Comparison of ENCODE assay signal across 13 cellular contexts in genomic region chr3:48693826-48694225, GRCh38. TPM values are rescaled to one million over a fixed set of nuclear protein-coding genes. Genes with fewer than 3 reads are reported as not detected.
DNase-seq lines count a peak whose midpoint lies in the region; ATAC-seq, FAIRE-seq and TF ChIP-seq lines count a peak whose summit lies in the region.
"Had no signal": no experiment of that assay in that cellular context is flagged by ENCODE, and none has a peak within 500 bp of the region (broad histone marks: within the 10 kb centered on the region; RNA-seq: fewer than 3 reads in every experiment).

No MANE protein-coding gene starts in this region.

- no peak overlapping the region for H2AK5ac ChIP-seq in H9 (ENCODE audit: insufficient read length, low read length)

- H3K27me3 ChIP-seq in H9 (ENCODE audit: insufficient read depth, low read length) = no peaks in the 10 kb centered on the region
- no peaks in the 10 kb centered on the region for H3K27me3 ChIP-seq in keratinocyte (ENCODE audit: control insufficient read depth, extremely low read depth, insufficient read depth, low read length)
- H3K27me3 ChIP-seq in spleen (replicated peaks in 1 of 7) = no peaks in the 10 kb centered on the region

- H3K79me2 ChIP-seq in H9 (ENCODE audit: insufficient read depth, low read length) (peaks cover 10% of the 10 kb centered on the region; the same call in 1 of the 2 replicates), keratinocyte (ENCODE audit: control insufficient read depth, insufficient read depth, low read length) (peaks cover 61% of the 10 kb centered on the region)

- intact Hi-C loops in MCF 10A (cut with micrococcal nuclease) = loop anchor here (2.0 to 10.0 kb wide), 2 partner anchors 23 to 221 kb away; partner anchors contain the start of genes ARIH2 and IP6K2
- intact Hi-C loops in spleen (cut with DNase I; ENCODE audit: low total_unique reads) = no loop called here

- peaks cover 5% of the 10 kb centered on the region for H3K9me1 ChIP-seq in keratinocyte (ENCODE audit: control insufficient read depth, extremely low read depth, insufficient read depth, low read length)

- H3K4me1 ChIP-seq in H9 (ENCODE audit: insufficient read depth, low read length) = no peaks in the 10 kb centered on the region; the same call in 1 of the 2 replicates
- peaks cover 22% of the 10 kb centered on the region for H3K4me1 ChIP-seq in keratinocyte (ENCODE audit: control insufficient read depth, extremely low read depth, insufficient read depth, low read length)
- H3K4me1 ChIP-seq in spleen = peaks cover 0 to 47% (median 13%) of the 10 kb centered on the region in 6 donors

- H3K27ac Mint-ChIP-seq in H9 = peak overlapping the region in 2 of 3 experiments; percentile 62 to 63; a peak in 1 of 7 replicates
- peak overlapping the region; percentile 89 for H3K27ac Mint-ChIP-seq in MCF 10A (ENCODE audit: low read depth, unreplicated experiment)

- H3K27ac ChIP-seq in H9 (ENCODE audit: insufficient read length, low read depth, low read length) (no peak overlapping the region), keratinocyte (ENCODE audit: control insufficient read depth, insufficient read depth, low read length) (peak overlapping the region; percentile 86), spleen (peak overlapping the region in 7 of 8 donors; percentile 15 to 74 (median 70))

- WGBS in H9 (ENCODE audit: extremely low coverage, insufficient read length, low lambda C conversion rate) = no CpG with 5 or more reads among the region's 8 CpGs
- 88 to 95% (median 90%) methylated on average over 8 of the region's 8 CpGs for WGBS in spleen, 5 donors

- peaks cover 9% of the 10 kb centered on the region for H3K79me1 ChIP-seq in H9 (ENCODE audit: insufficient read depth, low read depth, low read length, poor library complexity, severe bottlenecking)

- H3K4me2 ChIP-seq in H9 (ENCODE audit: insufficient read depth, insufficient read length, low read length) = no peak overlapping the region
- peak overlapping the region; percentile 68 for H3K4me2 ChIP-seq in keratinocyte (ENCODE audit: control insufficient read depth, extremely low read depth, insufficient read depth, low read depth, low read length)

- no peak for DNase-seq in H9
- no peak for DNase-seq in MCF 10A (ENCODE audit: unreplicated experiment)
- no peak for DNase-seq in keratinocyte (ENCODE audit: low read depth, low spot score)
- peak; percentile 23 for DNase-seq in spleen
- DNase-seq in NCI-H82 (lab: John Stamatoyannopoulos, UW) = no peak
- DNase-seq: KBM-7; midbrain; NCI-H2081 treated with DMSO at 0.1 percent for 48 hours; stimulated activated CD4-positive, alpha-beta T cell treated with anti-CD3 and anti-CD28 coated beads, Interleukin-12 subunit alpha, Interleukin-12 subunit beta, amount 100 ng/mL, for 4 hours had no signal

- POLR2A ChIA-PET in MCF 10A (lab: Yijun Ruan, JAX) = interaction anchor here (0.7 to 8.8 kb wide), 9 partner anchors 15 to 225 kb away, joined by 3 to 114 read pairs (median 4); partner anchors contain the start of genes ARIH2, CELSR3, IP6K2 and SLC25A20

- no peak overlapping the region for H4K5ac ChIP-seq in H9 (ENCODE audit: insufficient read length, low read depth, low read length)

- H3K4me3 Mint-ChIP-seq in H9 (no peak overlapping the region; a peak in 1 of 5 replicates), MCF 10A (ENCODE audit: unreplicated experiment) (peak overlapping the region; percentile 85)

- no peak for FAIRE-seq in keratinocyte (lab: Jason Lieb, UNC)
- FAIRE-seq: colon had no signal

- H2BK15ac ChIP-seq in H9 (ENCODE audit: low read depth, low read length) = no peak overlapping the region

- H2BK12ac ChIP-seq in H9 (ENCODE audit: insufficient read length, low read depth, low read length) = no peak overlapping the region

- H4K20me1 ChIP-seq in H9 (ENCODE audit: control insufficient read depth, insufficient read depth, insufficient read length) (peaks cover 2% of the 10 kb centered on the region), keratinocyte (ENCODE audit: control insufficient read depth, extremely low read depth, insufficient read depth, low read length) (peaks cover 27% of the 10 kb centered on the region)

- H2BK120ac ChIP-seq in H9 (ENCODE audit: low read depth, low read length, poor library complexity, severe bottlenecking) = no peak overlapping the region

- H3T11ph ChIP-seq in H9 (ENCODE audit: low read length) = no peak overlapping the region

- CTCF ChIA-PET in MCF 10A (lab: Yijun Ruan, JAX) = interaction anchor here (0.6 to 2.4 kb wide), 4 partner anchors 10 to 257 kb away, joined by 3 to 17 read pairs (median 4); no protein-coding TSS in a partner anchor

- TF ChIP-seq POLR2A in spleen (IDR thresholded peaks at IDR 0.05) = no peak

- no peak overlapping the region for H3K9ac ChIP-seq in H9 (ENCODE audit: extremely low read depth, insufficient read length, low read length)
- peak overlapping the region; percentile 67 for H3K9ac ChIP-seq in keratinocyte (ENCODE audit: control insufficient read depth, extremely low read depth, insufficient read depth, low read length)

- H3K14ac ChIP-seq in H9 (ENCODE audit: insufficient read depth, low read length) = no peak overlapping the region

- no peak overlapping the region for H3K18ac ChIP-seq in H9 (ENCODE audit: insufficient read length, low read depth, low read length)

- BruUV-seq in MCF 10A (replicated peaks; lab: Mats Ljungman, UMichigan) = no TSS peak

- peaks cover 53 to 80% (median 66%) of the 10 kb centered on the region in 3 experiments for H3K36me3 Mint-ChIP-seq in H9 (ENCODE audit: insufficient read depth in 1 of 3, low read depth in 3 of 3)
- peaks cover 93% of the 10 kb centered on the region for H3K36me3 Mint-ChIP-seq in MCF 10A (ENCODE audit: insufficient read depth, unreplicated experiment)

- peaks cover 48 to 52% of the 10 kb centered on the region in 2 experiments for H3K36me3 ChIP-seq in keratinocyte (ENCODE audit: control insufficient read depth in 2 of 2, extremely low read depth in 1 of 2, insufficient read depth in 2 of 2, low read length in 2 of 2)
- H3K36me3 ChIP-seq in spleen = peaks cover 0 to 92% (median 71%) of the 10 kb centered on the region in 6 donors

- H3K23ac ChIP-seq in H9 (ENCODE audit: insufficient read length, low read depth, low read length) = no peak overlapping the region

- no peak overlapping the region for H2BK5ac ChIP-seq in H9 (ENCODE audit: insufficient read length, low read length)

- H3K4me1 Mint-ChIP-seq in H9 = peaks cover 20 to 25% of the 10 kb centered on the region in 2 experiments
- H3K4me1 Mint-ChIP-seq in MCF 10A (ENCODE audit: insufficient read depth, unreplicated experiment) = peaks cover 27% of the 10 kb centered on the region

- H3K9me3 Mint-ChIP-seq in H9 (no peaks in the 10 kb centered on the region), MCF 10A (ENCODE audit: unreplicated experiment) (no peaks in the 10 kb centered on the region)

- H3K27me3 Mint-ChIP-seq in H9 (ENCODE audit: low read depth) = no peaks in the 10 kb centered on the region
- H3K27me3 Mint-ChIP-seq in MCF 10A (ENCODE audit: insufficient read depth, unreplicated experiment) = no peaks in the 10 kb centered on the region

- dilution Hi-C loops in keratinocyte (cut with MboI; ENCODE audit: extremely low pct_ligation_motif_present, low sequenced_read_pairs) = no loop called here

- TF ChIP-seq CTCF in H9 (conservative IDR thresholded peaks at IDR 0.05) (no peak), MCF 10A (IDR thresholded peaks at IDR 0.05; ENCODE audit: unreplicated experiment) (no peak), keratinocyte (optimal IDR thresholded peaks at IDR 0.05 in 1 of 3, IDR thresholded peaks at IDR 0.05 in 1 of 3, conservative IDR thresholded peaks at IDR 0.05 in 1 of 3; ENCODE audit: extremely low read depth in 1 of 3, insufficient read depth in 2 of 3, low read length in 3 of 3) (no peak), spleen (IDR thresholded peaks at IDR 0.05 in 8 of 11, conservative IDR thresholded peaks at IDR 0.05 in 3 of 11) (no peak)

- H4K91ac ChIP-seq in H9 (ENCODE audit: insufficient read length, low read depth, low read length) = no peak overlapping the region

- H3K4me3 ChIP-seq in keratinocyte (ENCODE audit: control insufficient read depth in 2 of 3, extremely low read depth in 1 of 3, insufficient read depth in 2 of 3, low read depth in 1 of 3, low read length in 3 of 3) (no peak overlapping the region), spleen (peak overlapping the region in 3 of 8 donors; percentile 12 to 56 (median 24))

- H3K9me3 ChIP-seq in H9 (ENCODE audit: control insufficient read depth, low read depth, low read length) = no peaks in the 10 kb centered on the region
- no peaks in the 10 kb centered on the region for H3K9me3 ChIP-seq in keratinocyte (ENCODE audit: control insufficient read depth, low read depth, low read length)
- no peaks in the 10 kb centered on the region for H3K9me3 ChIP-seq in spleen

- no peak overlapping the region for H3K56ac ChIP-seq in H9 (ENCODE audit: insufficient read length, low read depth, low read length)

- H2AFZ ChIP-seq in H9 (ENCODE audit: low read length) = no peak overlapping the region
- H2AFZ ChIP-seq in keratinocyte (ENCODE audit: control insufficient read depth, low read length) = no peak overlapping the region

- no peaks in the 10 kb centered on the region for H3K23me2 ChIP-seq in H9 (ENCODE audit: insufficient read length, low read depth, low read length, poor library complexity, severe bottlenecking)

- no peak overlapping the region for H2BK20ac ChIP-seq in H9 (ENCODE audit: low read depth, low read length, poor library complexity, severe bottlenecking)

- no peak overlapping the region for H3K4ac ChIP-seq in H9 (ENCODE audit: low read depth, low read length)

- ATAC-seq in GM18498 (IDR thresholded peaks at IDR 0.05; ENCODE audit: unreplicated experiment) (no peak), HG02588 (IDR thresholded peaks at IDR 0.05; ENCODE audit: unreplicated experiment) (no peak), HG03378 (IDR thresholded peaks at IDR 0.05; ENCODE audit: unreplicated experiment) (no peak)

- H4K8ac ChIP-seq in H9 (replicated peaks; ENCODE audit: insufficient read length, low read depth, low read length) = no peak overlapping the region

RNA-seq across cellular contexts. Expression of gene NCKIPSD, which starts 8.1 kb away (rescaled TPM):
- total RNA-seq in H9 (2021) (38.3 and 46.0 TPM in 2 replicates), MCF 10A (2022) (23.8 and 26.9 TPM in 2 replicates), spleen (10 to 100 TPM; 13.5 to 33.9 (median 19.9) TPM)
- polyA plus RNA-seq in keratinocyte (9.8 to 15.8 TPM (median 10.5 TPM) in 3 replicates), spleen (10 to 100 TPM in 1 of 3 donors, 1 to 10 TPM in 2; 5.9 to 10.3 (median 6.3) TPM)
- 5.3 TPM for polyA plus RNA-seq in keratinocyte (2011; ENCODE audit: low read depth)
- 9.6 and 14.7 TPM in 2 replicates for polyA plus RNA-seq in keratinocyte (2011; cell fraction: cytosol; rRNA removed)
- 19.2 and 24.2 TPM in 2 replicates for polyA plus RNA-seq in keratinocyte (2011; cell fraction: nucleus; rRNA removed)
- 11.4 and 14.6 TPM in 2 replicates for polyA plus RNA-seq in keratinocyte (2012; ENCODE audit: low replicate concordance)
- polyA minus RNA-seq in keratinocyte = 15.0 to 44.8 TPM (median 21.1 TPM) in 3 replicates
- polyA minus RNA-seq in keratinocyte (2011; cell fraction: cytosol; rRNA and poly(A)+ RNA removed) = 14.8 TPM
- 9.7 and 13.3 TPM in 2 replicates for polyA minus RNA-seq in keratinocyte (2011; cell fraction: nucleus; rRNA and poly(A)+ RNA removed)

RNA-seq across cellular contexts. Expression of gene IP6K2, which starts 23.2 kb away (rescaled TPM):
- 94.7 and 96.5 TPM in 2 replicates for total RNA-seq in H9 (2021)
- 99.3 and 117 TPM in 2 replicates for total RNA-seq in MCF 10A (2022)
- 94.3 to 124 TPM (median 110 TPM) in 3 replicates for polyA plus RNA-seq in keratinocyte
- polyA plus RNA-seq in keratinocyte (2011; ENCODE audit: low read depth) = 186 TPM
- 74.3 and 79.1 TPM in 2 replicates for polyA plus RNA-seq in keratinocyte (2011; cell fraction: cytosol; rRNA removed)
- polyA plus RNA-seq in keratinocyte (2011; cell fraction: nucleus; rRNA removed) = 355 and 366 TPM in 2 replicates
- polyA plus RNA-seq in keratinocyte (2012; ENCODE audit: low replicate concordance) = 68.9 and 155 TPM in 2 replicates
- polyA minus RNA-seq in keratinocyte = 43.5 to 87.9 TPM (median 66.8 TPM) in 3 replicates
- 41.6 TPM for polyA minus RNA-seq in keratinocyte (2011; cell fraction: cytosol; rRNA and poly(A)+ RNA removed)
- 55.3 and 80.4 TPM in 2 replicates for polyA minus RNA-seq in keratinocyte (2011; cell fraction: nucleus; rRNA and poly(A)+ RNA removed)
- total RNA-seq in spleen = 100 to 1,000 TPM in 1 of 7 donors, 10 to 100 TPM in 6; 62.1 to 105 (median 74.8) TPM
- 10 to 100 TPM; 64.8 to 81.5 (median 79.1) TPM for polyA plus RNA-seq in spleen

RNA-seq across cellular contexts. Expression of gene CELSR3, which starts 31.1 kb away (rescaled TPM):
- total RNA-seq in H9 (2021) (23.5 and 23.9 TPM in 2 replicates), MCF 10A (2022) (17.6 and 21.5 TPM in 2 replicates), spleen (1 to 10 TPM in 6 of 7 donors, under 1 TPM in 1; 0.56 to 2.7 (median 1.8) TPM)
- polyA plus RNA-seq in keratinocyte (0.25 to 0.53 TPM (median 0.31 TPM) in 3 replicates), spleen (1 to 10 TPM in 2 of 3 donors, under 1 TPM in 1; 0.89 to 2.5 (median 2.0) TPM)
- polyA plus RNA-seq in keratinocyte (2011; ENCODE audit: low read depth) = 0.62 TPM
- 0.12 and 0.19 TPM in 2 replicates for polyA plus RNA-seq in keratinocyte (2011; cell fraction: cytosol; rRNA removed)
- 2.4 and 3.1 TPM in 2 replicates for polyA plus RNA-seq in keratinocyte (2011; cell fraction: nucleus; rRNA removed)
- polyA plus RNA-seq in keratinocyte (2012; ENCODE audit: low replicate concordance) = 0.55 and 1.2 TPM in 2 replicates
- 1.2 to 1.3 TPM (median 1.3 TPM) in 3 replicates for polyA minus RNA-seq in keratinocyte
- polyA minus RNA-seq in keratinocyte (2011; cell fraction: cytosol; rRNA and poly(A)+ RNA removed) = 0.96 TPM
- polyA minus RNA-seq in keratinocyte (2011; cell fraction: nucleus; rRNA and poly(A)+ RNA removed) = 4.6 and 5.0 TPM in 2 replicates

RNA-seq across cellular contexts. Expression of gene SLC26A6, which starts 58.6 kb away (rescaled TPM):
- 56.7 and 61.3 TPM in 2 replicates for total RNA-seq in H9 (2021)
- 47.4 and 63.3 TPM in 2 replicates for total RNA-seq in MCF 10A (2022)
- polyA plus RNA-seq in keratinocyte = 24.9 to 35.7 TPM (median 34.5 TPM) in 3 replicates
- polyA plus RNA-seq in keratinocyte (2011; ENCODE audit: low read depth) = 9.8 TPM
- polyA plus RNA-seq in keratinocyte (2011; cell fraction: cytosol; rRNA removed) = 9.3 and 10.9 TPM in 2 replicates
- polyA plus RNA-seq in keratinocyte (2011; cell fraction: nucleus; rRNA removed) = 211 and 227 TPM in 2 replicates
- polyA plus RNA-seq in keratinocyte (2012; ENCODE audit: low replicate concordance) = 18.3 and 28.4 TPM in 2 replicates
- polyA minus RNA-seq in keratinocyte = 47.0 to 112 TPM (median 58.5 TPM) in 3 replicates
- 34.1 TPM for polyA minus RNA-seq in keratinocyte (2011; cell fraction: cytosol; rRNA and poly(A)+ RNA removed)
- polyA minus RNA-seq in keratinocyte (2011; cell fraction: nucleus; rRNA and poly(A)+ RNA removed) = 59.0 and 61.0 TPM in 2 replicates
- total RNA-seq in spleen = 10 to 100 TPM; 18.0 to 59.7 (median 23.1) TPM
- 10 to 100 TPM in 2 of 3 donors, 1 to 10 TPM in 1; 8.5 to 21.6 (median 17.1) TPM for polyA plus RNA-seq in spleen
